Comparison of ENCODE assay signal across 22 cellular contexts in genomic region chr3:50972029-50972428, GRCh38.
DNase-seq lines count a peak whose midpoint lies in the region; ATAC-seq and TF ChIP-seq lines count a peak whose summit lies in the region.
"Had no signal": no experiment of that assay in that cellular context is flagged by ENCODE, and none has a peak within 500 bp of the region (broad histone marks: within the 10 kb centered on the region; RNA-seq: fewer than 3 reads in every experiment).

No MANE protein-coding gene starts in this region.

- no peaks in the 10 kb centered on the region for H3K27me3 ChIP-seq in left lung
- H3K27me3 ChIP-seq: BLaER1 treated with 17β-estradiol and CSF1 and Interleukin-3, amounts not matched to agents 10 nM and 100 nM; MG63; thyroid gland had no signal

- no peak overlapping the region for H3K27ac ChIP-seq in left lung
- H3K27ac ChIP-seq: BLaER1 treated with 17β-estradiol and CSF1 and Interleukin-3, amounts not matched to agents 10 nM and 100 nM; HL-60; KMS-11; left ventricle myocardium inferior; thyroid gland; WERI-Rb-1 had no signal

- peaks cover 0 to 5% of the 10 kb centered on the region in 2 donors for H3K9me3 ChIP-seq in left lung
- H3K9me3 ChIP-seq: MG63, thyroid gland had no signal

- intact Hi-C loops in left lung (cut with DNase I), result no loop called here

- no peaks in the 10 kb centered on the region for H3K27me3 Mint-ChIP-seq in stimulated activated naive CD8-positive, alpha-beta T cell treated with anti-CD3 and anti-CD28 coated beads, Interleukin-15, amount 100 ng/mL, for 72 hours
- H3K27me3 Mint-ChIP-seq: activated naive CD8-positive, alpha-beta T cell treated with anti-CD3 and anti-CD28 coated beads, Interleukin-2, amount 50 U/mL, for 24 hours; dendritic cell treated with granulocyte-macrophage colony-stimulating factor and Interleukin-4, amounts not matched to agents 40 ng/mL and 50 ng/mL, for 4 days had no signal

- H3K27ac Mint-ChIP-seq in stimulated activated naive CD8-positive, alpha-beta T cell treated with anti-CD3 and anti-CD28 coated beads, Interleukin-15, amount 100 ng/mL, for 72 hours, result no peak overlapping the region
- H3K27ac Mint-ChIP-seq: activated naive CD8-positive, alpha-beta T cell treated with anti-CD3 and anti-CD28 coated beads, Interleukin-2, amount 50 U/mL, for 24 hours; dendritic cell treated with granulocyte-macrophage colony-stimulating factor and Interleukin-4, amounts not matched to agents 40 ng/mL and 50 ng/mL, for 4 days; endodermal cell had no signal

- TF ChIP-seq CTCF in left lung (IDR thresholded peaks at IDR 0.05), result no peak

- H3K4me1 Mint-ChIP-seq in stimulated activated naive CD8-positive, alpha-beta T cell treated with anti-CD3 and anti-CD28 coated beads, Interleukin-15, amount 100 ng/mL, for 72 hours, result no peaks in the 10 kb centered on the region

- no peak overlapping the region for H3K4me3 Mint-ChIP-seq in stimulated activated naive CD8-positive, alpha-beta T cell treated with anti-CD3 and anti-CD28 coated beads, Interleukin-15, amount 100 ng/mL, for 72 hours
- H3K4me3 Mint-ChIP-seq: activated naive CD8-positive, alpha-beta T cell treated with anti-CD3 and anti-CD28 coated beads, Interleukin-2, amount 50 U/mL, for 24 hours; dendritic cell treated with granulocyte-macrophage colony-stimulating factor and Interleukin-4, amounts not matched to agents 40 ng/mL and 50 ng/mL, for 4 days; endodermal cell had no signal

- H3K36me3 ChIP-seq in left lung, result no peaks in the 10 kb centered on the region
- H3K36me3 ChIP-seq: BLaER1 treated with 17β-estradiol and CSF1 and Interleukin-3, amounts not matched to agents 10 nM and 100 nM; left ventricle myocardium inferior; MG63; thyroid gland; WERI-Rb-1 had no signal

- no peak overlapping the region for H3K4me3 ChIP-seq in left lung
- H3K4me3 ChIP-seq: BLaER1 treated with 17β-estradiol and CSF1 and Interleukin-3, amounts not matched to agents 10 nM and 100 nM; left ventricle myocardium inferior; MG63; smooth muscle cell; thyroid gland had no signal

- H3K4me1 ChIP-seq in left lung, result no peaks in the 10 kb centered on the region
- H3K4me1 ChIP-seq: BLaER1 treated with 17β-estradiol and CSF1 and Interleukin-3, amounts not matched to agents 10 nM and 100 nM; left ventricle myocardium inferior; thyroid gland had no signal

- peak; percentile 11 for ATAC-seq in GM18511 (IDR thresholded peaks at IDR 0.05; ENCODE audit: unreplicated experiment)
- peak; percentile 13 for ATAC-seq in left lung
- peak; percentile 31 for ATAC-seq in stimulated activated naive CD8-positive, alpha-beta T cell treated with anti-CD3 and anti-CD28 coated beads, Interleukin-15, amount 100 ng/mL, for 72 hours

- DNase-seq in OCI-M1 (lab: John Stamatoyannopoulos, UW) (peak; percentile 25), left lung (peak in 1 of 2 donors; percentile 11), NCI-H1694 (lab: John Stamatoyannopoulos, UW) (no peak), NOMO-1 treated with DMSO at 0.1 percent for 48 hours (lab: John Stamatoyannopoulos, UW; ENCODE audit: unreplicated experiment) (no peak)
- no peak for DNase-seq in stimulated activated naive CD8-positive, alpha-beta T cell treated with anti-CD3 and anti-CD28 coated beads, Interleukin-15, amount 100 ng/mL, for 72 hours
- no peak for DNase-seq in central memory CD4-positive, alpha-beta T cell
- DNase-seq: COR-L47, GDM1, glutamatergic neuron, left ventricle myocardium inferior, MG63, right cardiac atrium had no signal

- no peaks in the 10 kb centered on the region for H3K9me3 Mint-ChIP-seq in stimulated activated naive CD8-positive, alpha-beta T cell treated with anti-CD3 and anti-CD28 coated beads, Interleukin-15, amount 100 ng/mL, for 72 hours
- H3K9me3 Mint-ChIP-seq: activated naive CD8-positive, alpha-beta T cell treated with anti-CD3 and anti-CD28 coated beads, Interleukin-2, amount 50 U/mL, for 24 hours; dendritic cell treated with granulocyte-macrophage colony-stimulating factor and Interleukin-4, amounts not matched to agents 40 ng/mL and 50 ng/mL, for 4 days had no signal
